Comparison of ENCODE assay signal across 10 cellular contexts in genomic region chr2:161166538-161167409, GRCh38. TPM values are rescaled to one million over a fixed set of nuclear protein-coding genes. Genes with fewer than 3 reads are reported as not detected.
DNase-seq lines count a peak whose midpoint lies in the region; ATAC-seq and TF ChIP-seq lines count a peak whose summit lies in the region.
"Had no signal": no experiment of that assay in that cellular context is flagged by ENCODE, and none has a peak within 500 bp of the region (broad histone marks: within the 10 kb centered on the region; RNA-seq: fewer than 3 reads in every experiment).

No MANE protein-coding gene starts in this region.

- peaks cover 23% of the 10 kb centered on the region for H3K4me1 Mint-ChIP-seq in mesothelial cell of epicardium

- no peaks in the 10 kb centered on the region for H3K27me3 Mint-ChIP-seq in mesothelial cell of epicardium (ENCODE audit: low read depth)

- no peak overlapping the region for H3K27ac Mint-ChIP-seq in mesothelial cell of epicardium

- DNase-seq in activated CD4-positive, alpha-beta T cell treated with anti-CD3 and anti-CD28 coated beads, Interleukin-2, amount 50 U/mL, for 48 hours, result peak; percentile 61 to 74
- DNase-seq in lower lobe of right lung (no peak), mesothelial cell of epicardium (ENCODE audit: low spot score in 2 of 2, unreplicated experiment in 2 of 2) (no peak), midbrain (lab: John Stamatoyannopoulos, UW) (no peak), substantia nigra (lab: John Stamatoyannopoulos, UW) (no peak), GOT3 (lab: John Stamatoyannopoulos, UW) (no peak)

- H3K27ac ChIP-seq in lower lobe of right lung (peak overlapping the region; percentile 48), substantia nigra (ENCODE audit: low read depth, low read length, poor library complexity, severe bottlenecking) (no peak overlapping the region)

- intact Hi-C loops in lower lobe of right lung (cut with DNase I), result no loop called here

- no peaks in the 10 kb centered on the region for H3K9me3 Mint-ChIP-seq in mesothelial cell of epicardium
- H3K9me3 Mint-ChIP-seq: neural crest cell had no signal

- no peak overlapping the region for H3K4me3 Mint-ChIP-seq in mesothelial cell of epicardium
- H3K4me3 Mint-ChIP-seq: neural crest cell had no signal

- TF ChIP-seq CTCF in lower lobe of right lung (IDR thresholded peaks at IDR 0.05), result no peak
- no peak for TF ChIP-seq CTCF in mesothelial cell of epicardium (IDR thresholded peaks at IDR 0.05; ENCODE audit: unreplicated experiment)

- no peak overlapping the region for H3K4me3 ChIP-seq in lower lobe of right lung
- H3K4me3 ChIP-seq: SJSA1 had no signal

- H3K36me3 Mint-ChIP-seq in mesothelial cell of epicardium, result peaks cover 13% of the 10 kb centered on the region

- no peaks in the 10 kb centered on the region for H3K27me3 ChIP-seq in lower lobe of right lung (ENCODE audit: low read depth)
- H3K27me3 ChIP-seq: SJSA1 had no signal

- H3K36me3 ChIP-seq in lower lobe of right lung, result peaks cover 15% of the 10 kb centered on the region

- ATAC-seq in GM19035 (IDR thresholded peaks at IDR 0.05; ENCODE audit: unreplicated experiment) (peak; percentile 75), HG03095 (IDR thresholded peaks at IDR 0.05; ENCODE audit: unreplicated experiment) (peak; percentile 81), lower lobe of right lung (peak in 1 of 2 donors; percentile 31)

- peaks cover 85% of the 10 kb centered on the region for H3K4me1 ChIP-seq in lower lobe of right lung

- no peaks in the 10 kb centered on the region for H3K9me3 ChIP-seq in lower lobe of right lung
- H3K9me3 ChIP-seq: SJSA1 had no signal

RNA-seq across cellular contexts. Expression of gene TANK, which starts 6.5 kb away (rescaled TPM):
- total RNA-seq in lower lobe of right lung, result 77.5 TPM
- total RNA-seq in mesothelial cell of epicardium, result 53.0 to 59.0 TPM (median 54.5 TPM) in 3 replicates

Comparison
In these comparisons a context has a peak if more than half of its experiments do, and no peak if none do; other contexts are left out.
1. DNase-seq: peak in activated CD4-positive, alpha-beta T cell treated with anti-CD3 and anti-CD28 coated beads, Interleukin-2, amount 50 U/mL, for 48 hours (2 of 2); none in lower lobe of right lung (single experiment), mesothelial cell of epicardium (0 of 2), midbrain (single experiment), substantia nigra (0 of 49) and GOT3 (single experiment).